In the genomic region with DNA sequence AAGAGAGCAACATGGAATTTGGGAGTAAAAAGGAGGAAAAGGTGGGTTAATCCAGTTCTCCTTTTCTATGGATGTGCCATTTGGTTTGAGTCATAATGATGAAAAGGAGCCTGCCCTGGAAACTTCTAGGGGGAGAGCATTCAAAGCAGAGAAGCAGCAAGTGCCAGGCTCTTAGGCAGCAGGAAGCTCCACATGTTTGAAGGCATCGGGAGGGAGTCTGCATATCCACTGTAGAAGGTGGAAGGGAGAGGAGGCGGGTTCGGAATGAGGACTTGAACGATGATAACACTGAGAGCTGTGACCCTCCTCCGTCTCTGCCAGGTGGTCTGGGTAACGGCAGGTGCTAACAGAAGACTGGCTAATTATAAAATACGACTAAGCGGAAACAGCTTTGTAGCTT, we compare ENCODE assay signal across 2 cellular contexts.
TF ChIP-seq lines count a peak whose summit lies in the region.

No MANE protein-coding gene starts in this region.

TF ChIP-seq in GM23338, 12 proteins besides CTCF, POLR2A, EP300 and RAD21 (continued from another document):
- no peak for TF ChIP-seq ZNF462 (CRISPR knock-in tag; IDR thresholded peaks at IDR 0.05)
- TF ChIP-seq NANOG (IDR thresholded peaks at IDR 0.05; ENCODE audit: borderline replicate concordance), result no peak
- no peak for TF ChIP-seq JUNB (IDR thresholded peaks at IDR 0.05; ENCODE audit: unreplicated experiment)
- TF ChIP-seq, protein P1, sequence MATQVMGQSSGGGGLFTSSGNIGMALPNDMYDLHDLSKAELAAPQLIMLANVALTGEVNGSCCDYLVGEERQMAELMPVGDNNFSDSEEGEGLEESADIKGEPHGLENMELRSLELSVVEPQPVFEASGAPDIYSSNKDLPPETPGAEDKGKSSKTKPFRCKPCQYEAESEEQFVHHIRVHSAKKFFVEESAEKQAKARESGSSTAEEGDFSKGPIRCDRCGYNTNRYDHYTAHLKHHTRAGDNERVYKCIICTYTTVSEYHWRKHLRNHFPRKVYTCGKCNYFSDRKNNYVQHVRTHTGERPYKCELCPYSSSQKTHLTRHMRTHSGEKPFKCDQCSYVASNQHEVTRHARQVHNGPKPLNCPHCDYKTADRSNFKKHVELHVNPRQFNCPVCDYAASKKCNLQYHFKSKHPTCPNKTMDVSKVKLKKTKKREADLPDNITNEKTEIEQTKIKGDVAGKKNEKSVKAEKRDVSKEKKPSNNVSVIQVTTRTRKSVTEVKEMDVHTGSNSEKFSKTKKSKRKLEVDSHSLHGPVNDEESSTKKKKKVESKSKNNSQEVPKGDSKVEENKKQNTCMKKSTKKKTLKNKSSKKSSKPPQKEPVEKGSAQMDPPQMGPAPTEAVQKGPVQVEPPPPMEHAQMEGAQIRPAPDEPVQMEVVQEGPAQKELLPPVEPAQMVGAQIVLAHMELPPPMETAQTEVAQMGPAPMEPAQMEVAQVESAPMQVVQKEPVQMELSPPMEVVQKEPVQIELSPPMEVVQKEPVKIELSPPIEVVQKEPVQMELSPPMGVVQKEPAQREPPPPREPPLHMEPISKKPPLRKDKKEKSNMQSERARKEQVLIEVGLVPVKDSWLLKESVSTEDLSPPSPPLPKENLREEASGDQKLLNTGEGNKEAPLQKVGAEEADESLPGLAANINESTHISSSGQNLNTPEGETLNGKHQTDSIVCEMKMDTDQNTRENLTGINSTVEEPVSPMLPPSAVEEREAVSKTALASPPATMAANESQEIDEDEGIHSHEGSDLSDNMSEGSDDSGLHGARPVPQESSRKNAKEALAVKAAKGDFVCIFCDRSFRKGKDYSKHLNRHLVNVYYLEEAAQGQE (IDR thresholded peaks at IDR 0.05; ENCODE audit: unreplicated experiment), result no peak
- TF ChIP-seq ETS1 (IDR thresholded peaks at IDR 0.05), result no peak
- no peak for TF ChIP-seq ZNF331 (CRISPR knock-in tag; IDR thresholded peaks at IDR 0.05; ENCODE audit: low read depth)
- TF ChIP-seq ZNF114 (CRISPR knock-in tag; IDR thresholded peaks at IDR 0.05), result no peak
- TF ChIP-seq CREB1 (CRISPR knock-in tag; IDR thresholded peaks at IDR 0.05; ENCODE audit: low read depth), result no peak
TF ChIP-seq in GM23338: peak in this region for 0.

TF ChIP-seq in WTC11, 78 proteins besides CTCF, POLR2A, EP300 and RAD21 (continued from another document):
- TF ChIP-seq, protein P2, sequence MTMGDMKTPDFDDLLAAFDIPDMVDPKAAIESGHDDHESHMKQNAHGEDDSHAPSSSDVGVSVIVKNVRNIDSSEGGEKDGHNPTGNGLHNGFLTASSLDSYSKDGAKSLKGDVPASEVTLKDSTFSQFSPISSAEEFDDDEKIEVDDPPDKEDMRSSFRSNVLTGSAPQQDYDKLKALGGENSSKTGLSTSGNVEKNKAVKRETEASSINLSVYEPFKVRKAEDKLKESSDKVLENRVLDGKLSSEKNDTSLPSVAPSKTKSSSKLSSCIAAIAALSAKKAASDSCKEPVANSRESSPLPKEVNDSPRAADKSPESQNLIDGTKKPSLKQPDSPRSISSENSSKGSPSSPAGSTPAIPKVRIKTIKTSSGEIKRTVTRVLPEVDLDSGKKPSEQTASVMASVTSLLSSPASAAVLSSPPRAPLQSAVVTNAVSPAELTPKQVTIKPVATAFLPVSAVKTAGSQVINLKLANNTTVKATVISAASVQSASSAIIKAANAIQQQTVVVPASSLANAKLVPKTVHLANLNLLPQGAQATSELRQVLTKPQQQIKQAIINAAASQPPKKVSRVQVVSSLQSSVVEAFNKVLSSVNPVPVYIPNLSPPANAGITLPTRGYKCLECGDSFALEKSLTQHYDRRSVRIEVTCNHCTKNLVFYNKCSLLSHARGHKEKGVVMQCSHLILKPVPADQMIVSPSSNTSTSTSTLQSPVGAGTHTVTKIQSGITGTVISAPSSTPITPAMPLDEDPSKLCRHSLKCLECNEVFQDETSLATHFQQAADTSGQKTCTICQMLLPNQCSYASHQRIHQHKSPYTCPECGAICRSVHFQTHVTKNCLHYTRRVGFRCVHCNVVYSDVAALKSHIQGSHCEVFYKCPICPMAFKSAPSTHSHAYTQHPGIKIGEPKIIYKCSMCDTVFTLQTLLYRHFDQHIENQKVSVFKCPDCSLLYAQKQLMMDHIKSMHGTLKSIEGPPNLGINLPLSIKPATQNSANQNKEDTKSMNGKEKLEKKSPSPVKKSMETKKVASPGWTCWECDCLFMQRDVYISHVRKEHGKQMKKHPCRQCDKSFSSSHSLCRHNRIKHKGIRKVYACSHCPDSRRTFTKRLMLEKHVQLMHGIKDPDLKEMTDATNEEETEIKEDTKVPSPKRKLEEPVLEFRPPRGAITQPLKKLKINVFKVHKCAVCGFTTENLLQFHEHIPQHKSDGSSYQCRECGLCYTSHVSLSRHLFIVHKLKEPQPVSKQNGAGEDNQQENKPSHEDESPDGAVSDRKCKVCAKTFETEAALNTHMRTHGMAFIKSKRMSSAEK (CRISPR knock-in tag; IDR thresholded peaks at IDR 0.05; ENCODE audit: borderline replicate concordance), result no peak
- TF ChIP-seq PREB (CRISPR knock-in tag; IDR thresholded peaks at IDR 0.05; ENCODE audit: borderline replicate concordance), result no peak
- TF ChIP-seq ELF4 (CRISPR knock-in tag; IDR thresholded peaks at IDR 0.05; ENCODE audit: low read depth), result no peak
- TF ChIP-seq ZBTB21 (CRISPR knock-in tag; IDR thresholded peaks at IDR 0.05; ENCODE audit: borderline replicate concordance), result no peak
- TF ChIP-seq ETV6 (CRISPR knock-in tag; IDR thresholded peaks at IDR 0.05), result no peak
- TF ChIP-seq, protein P3, sequence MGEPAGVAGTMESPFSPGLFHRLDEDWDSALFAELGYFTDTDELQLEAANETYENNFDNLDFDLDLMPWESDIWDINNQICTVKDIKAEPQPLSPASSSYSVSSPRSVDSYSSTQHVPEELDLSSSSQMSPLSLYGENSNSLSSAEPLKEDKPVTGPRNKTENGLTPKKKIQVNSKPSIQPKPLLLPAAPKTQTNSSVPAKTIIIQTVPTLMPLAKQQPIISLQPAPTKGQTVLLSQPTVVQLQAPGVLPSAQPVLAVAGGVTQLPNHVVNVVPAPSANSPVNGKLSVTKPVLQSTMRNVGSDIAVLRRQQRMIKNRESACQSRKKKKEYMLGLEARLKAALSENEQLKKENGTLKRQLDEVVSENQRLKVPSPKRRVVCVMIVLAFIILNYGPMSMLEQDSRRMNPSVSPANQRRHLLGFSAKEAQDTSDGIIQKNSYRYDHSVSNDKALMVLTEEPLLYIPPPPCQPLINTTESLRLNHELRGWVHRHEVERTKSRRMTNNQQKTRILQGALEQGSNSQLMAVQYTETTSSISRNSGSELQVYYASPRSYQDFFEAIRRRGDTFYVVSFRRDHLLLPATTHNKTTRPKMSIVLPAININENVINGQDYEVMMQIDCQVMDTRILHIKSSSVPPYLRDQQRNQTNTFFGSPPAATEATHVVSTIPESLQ (CRISPR knock-in tag; IDR thresholded peaks at IDR 0.05), result no peak
- TF ChIP-seq, protein P4, sequence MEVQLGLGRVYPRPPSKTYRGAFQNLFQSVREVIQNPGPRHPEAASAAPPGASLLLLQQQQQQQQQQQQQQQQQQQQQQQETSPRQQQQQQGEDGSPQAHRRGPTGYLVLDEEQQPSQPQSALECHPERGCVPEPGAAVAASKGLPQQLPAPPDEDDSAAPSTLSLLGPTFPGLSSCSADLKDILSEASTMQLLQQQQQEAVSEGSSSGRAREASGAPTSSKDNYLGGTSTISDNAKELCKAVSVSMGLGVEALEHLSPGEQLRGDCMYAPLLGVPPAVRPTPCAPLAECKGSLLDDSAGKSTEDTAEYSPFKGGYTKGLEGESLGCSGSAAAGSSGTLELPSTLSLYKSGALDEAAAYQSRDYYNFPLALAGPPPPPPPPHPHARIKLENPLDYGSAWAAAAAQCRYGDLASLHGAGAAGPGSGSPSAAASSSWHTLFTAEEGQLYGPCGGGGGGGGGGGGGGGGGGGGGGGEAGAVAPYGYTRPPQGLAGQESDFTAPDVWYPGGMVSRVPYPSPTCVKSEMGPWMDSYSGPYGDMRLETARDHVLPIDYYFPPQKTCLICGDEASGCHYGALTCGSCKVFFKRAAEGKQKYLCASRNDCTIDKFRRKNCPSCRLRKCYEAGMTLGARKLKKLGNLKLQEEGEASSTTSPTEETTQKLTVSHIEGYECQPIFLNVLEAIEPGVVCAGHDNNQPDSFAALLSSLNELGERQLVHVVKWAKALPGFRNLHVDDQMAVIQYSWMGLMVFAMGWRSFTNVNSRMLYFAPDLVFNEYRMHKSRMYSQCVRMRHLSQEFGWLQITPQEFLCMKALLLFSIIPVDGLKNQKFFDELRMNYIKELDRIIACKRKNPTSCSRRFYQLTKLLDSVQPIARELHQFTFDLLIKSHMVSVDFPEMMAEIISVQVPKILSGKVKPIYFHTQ (CRISPR knock-in tag; IDR thresholded peaks at IDR 0.05), result no peak
- TF ChIP-seq TEAD4 (CRISPR knock-in tag; IDR thresholded peaks at IDR 0.05), result no peak
- TF ChIP-seq NR3C1 (CRISPR knock-in tag; conservative IDR thresholded peaks at IDR 0.05; ENCODE audit: low read depth), result no peak
- no peak for TF ChIP-seq ESRRA (CRISPR knock-in tag; IDR thresholded peaks at IDR 0.05; ENCODE audit: borderline replicate concordance)
